Comparison of ENCODE assay signal across 9 cellular contexts in genomic region chr16:712740-713250, GRCh38. TPM values are rescaled to one million over a fixed set of nuclear protein-coding genes. Genes with fewer than 3 reads are reported as not detected.
A peak's percentile ranks its signal among the peaks of the same experiment; 100 is the strongest.
DNase-seq lines count a peak whose midpoint lies in the region; ATAC-seq, FAIRE-seq and TF ChIP-seq lines count a peak whose summit lies in the region.
"Not testable (repeated sequence)": the region's sequence is repeated elsewhere in the genome, so short reads cannot be mapped to it uniquely, and the experiment has no call there.
"Had no signal": no experiment of that assay in that cellular context is flagged by ENCODE, and none has a peak within 500 bp of the region (broad histone marks: within the 10 kb centered on the region; RNA-seq: fewer than 3 reads in every experiment).

No MANE protein-coding gene starts in this region.

- not testable (repeated sequence) for ATAC-seq in CD4-positive, CD25-positive, alpha-beta regulatory T cell (ENCODE audit: low read depth in 2 of 2); activated T-cell treated with anti-CD3 and anti-CD28 coated beads, Interleukin-2, amount 50 U/mL, for 4 hours
- ATAC-seq in HepG2 = peak; percentile 14

- H3K36me3 Mint-ChIP-seq in CD4-positive, CD25-positive, alpha-beta regulatory T cell; activated T-cell treated with anti-CD3 and anti-CD28 coated beads, Interleukin-2, amount 50 U/mL, for 4 hours (ENCODE audit: insufficient read depth); endodermal cell (ENCODE audit: low read depth): not testable (repeated sequence)

- 0 out of 4 replicates have a peak, but pooled peaks of 1 of the 2 experiments have one; percentile 21 for TF ChIP-seq EP300 in HepG2 (IDR thresholded peaks at IDR 0.05; ENCODE audit: low read depth in 2 of 2, low read length in 2 of 2)
- TF ChIP-seq EP300 in HepG2 (CRISPR knock-in tag; IDR thresholded peaks at IDR 0.05; ENCODE audit: borderline replicate concordance) = peak; percentile 31; the same call in 1 of the 2 replicates

- H3K4me1 ChIP-seq in CD4-positive, CD25-positive, alpha-beta regulatory T cell (ENCODE audit: control insufficient read depth, insufficient read depth, low read length, poor library complexity, severe bottlenecking) = peaks cover 18% of the 10 kb centered on the region
- not testable (repeated sequence) for H3K4me1 ChIP-seq in endodermal cell (ENCODE audit: control insufficient read depth, insufficient read depth, low read length)
- H3K4me1 ChIP-seq in HepG2 (ENCODE audit: insufficient read depth, low read length) = peaks cover 35% of the 10 kb centered on the region

- peak in 1 of 3 donors; percentile 61 for DNase-seq in CD4-positive, CD25-positive, alpha-beta regulatory T cell
- DNase-seq in GOT3 (lab: John Stamatoyannopoulos, UW) (peak; percentile 68), NCI-H1417 (lab: John Stamatoyannopoulos, UW) (peak; percentile 11 to 53 (median 50)), SK-MEL-5 (ENCODE audit: low read depth, low spot score) (peak; percentile 96), endodermal cell (peak; percentile 91), HepG2 (ENCODE audit: low spot score) (peak; percentile 93)
- peak; percentile 36 for DNase-seq in activated T-cell treated with anti-CD3 and anti-CD28 coated beads, Interleukin-2, amount 50 U/mL, for 4 hours
- peak; percentile 45 to 57 (median 45) for DNase-seq in stimulated activated CD4-positive, alpha-beta T cell treated with anti-CD3 and anti-CD28 coated beads, TNF-alpha, amount 100 ng/mL, for 48 hours (ENCODE audit: low read depth in 3 of 3)

- in situ Hi-C loops in SK-MEL-5 (cut with HindIII; ENCODE audit: low pct_unique_long_range_greater_than_20kb, low sequenced_read_pairs) = not testable (repeated sequence)
- in situ Hi-C loops in HepG2 (cut with HindIII; ENCODE audit: extremely low pct_ligation_motif_present, low pct_unique_long_range_greater_than_20kb) = loop anchor here (5.0 kb wide), 1 partner anchor 75 kb away; the partner anchor contains the start of genes CHTF18 and RPUSD1

- not testable (repeated sequence) for BruUV-seq in HepG2 (replicated peaks; lab: Mats Ljungman, UMichigan)

- TF ChIP-seq CTCF in endodermal cell (conservative IDR thresholded peaks at IDR 0.05) = peak; percentile 76
- TF ChIP-seq CTCF in HepG2 (CRISPR knock-in tag; IDR thresholded peaks at IDR 0.05) = peak; percentile 81

- H3K27ac Mint-ChIP-seq in CD4-positive, CD25-positive, alpha-beta regulatory T cell = peak overlapping the region in 1 of 3 donors; percentile 32
- peak overlapping the region; percentile 75 for H3K27ac Mint-ChIP-seq in endodermal cell

- not testable (repeated sequence) for H4K20me1 ChIP-seq in HepG2 (ENCODE audit: insufficient read depth, low read length)

- H2AFZ ChIP-seq in HepG2 (ENCODE audit: low read length) = not testable (repeated sequence)

- not testable (repeated sequence) for H3K9ac ChIP-seq in endodermal cell (ENCODE audit: extremely low read depth, low read length, poor library complexity, severe bottlenecking); HepG2 (ENCODE audit: insufficient read depth, low read depth, low read length)

- H3K4me2 ChIP-seq in HepG2 (ENCODE audit: low read depth, low read length) = not testable (repeated sequence)

- H3K27me3 Mint-ChIP-seq in CD4-positive, CD25-positive, alpha-beta regulatory T cell = peaks cover 32% of the 10 kb centered on the region
- H3K27me3 Mint-ChIP-seq in activated T-cell treated with anti-CD3 and anti-CD28 coated beads, Interleukin-2, amount 50 U/mL, for 4 hours (ENCODE audit: low read depth) = peaks cover 38% of the 10 kb centered on the region
- H3K27me3 Mint-ChIP-seq in endodermal cell (ENCODE audit: insufficient read depth) = peaks cover 58% of the 10 kb centered on the region

- intact Hi-C loops in HepG2 (cut with micrococcal nuclease; ENCODE audit: unreplicated experiment) = not testable (repeated sequence)

- not testable (repeated sequence) for H3K27me3 ChIP-seq in CD4-positive, CD25-positive, alpha-beta regulatory T cell (ENCODE audit: control insufficient read depth, insufficient read depth, low read length)
- peaks cover 62% of the 10 kb centered on the region for H3K27me3 ChIP-seq in endodermal cell (ENCODE audit: control insufficient read depth, insufficient read depth, low read length, poor library complexity, severe bottlenecking)
- H3K27me3 ChIP-seq in HepG2 (ENCODE audit: control insufficient read depth in 1 of 2, insufficient read depth in 2 of 2, low read length in 2 of 2) = peaks cover 3 to 36% of the 10 kb centered on the region in 2 experiments; a peak in 4 of 5 replicates

- TF ChIP-seq POLR2A in HepG2 (IDR thresholded peaks at IDR 0.05; ENCODE audit: insufficient read depth in 1 of 2, low read depth in 2 of 2, low read length in 2 of 2) = not testable (repeated sequence)

- CTCF ChIA-PET in HepG2 (lab: Yijun Ruan, JAX; ENCODE audit: low intra/inter-chr PET ratio, low total read pairs) = interaction anchor here (1.1 to 2.3 kb wide), 3 partner anchors 21 to 73 kb away, joined by 3 to 19 read pairs (median 13); partner anchors contain the start of gene CIAO3

- H3K9me3 ChIP-seq in CD4-positive, CD25-positive, alpha-beta regulatory T cell (ENCODE audit: control insufficient read depth in 2 of 2, low read length in 2 of 2); endodermal cell (ENCODE audit: control insufficient read depth, low read length); HepG2 (ENCODE audit: low read length): not testable (repeated sequence)

- POLR2A ChIA-PET in HepG2 (lab: Yijun Ruan, JAX) = interaction anchor here (0.6 to 1.4 kb wide), 8 partner anchors 8 to 75 kb away, joined by 3 to 9 read pairs (median 4); partner anchors contain the start of genes ANTKMT, CHTF18, CIAO3 and HAGHL

- WGBS in endodermal cell (ENCODE audit: insufficient coverage in 1 of 2, insufficient read length in 1 of 2), 2 experiments = 24 to 57% methylated on average over 5 to 13 of the region's 13 CpGs
- 22% methylated on average over 13 of the region's 13 CpGs for WGBS in HepG2 (ENCODE audit: low lambda C conversion rate)

- not testable (repeated sequence) for H3K9me3 Mint-ChIP-seq in CD4-positive, CD25-positive, alpha-beta regulatory T cell; activated T-cell treated with anti-CD3 and anti-CD28 coated beads, Interleukin-2, amount 50 U/mL, for 4 hours; endodermal cell

- H3K4me1 Mint-ChIP-seq in CD4-positive, CD25-positive, alpha-beta regulatory T cell = peaks cover 0 to 14% (median 2%) of the 10 kb centered on the region in 4 donors
- not testable (repeated sequence) for H3K4me1 Mint-ChIP-seq in activated T-cell treated with anti-CD3 and anti-CD28 coated beads, Interleukin-2, amount 50 U/mL, for 4 hours (ENCODE audit: low read depth); endodermal cell

- peak; percentile 83 for FAIRE-seq in HepG2 (lab: Jason Lieb, UNC)

- not testable (repeated sequence) for H3K36me3 ChIP-seq in CD4-positive, CD25-positive, alpha-beta regulatory T cell (ENCODE audit: control insufficient read depth, insufficient read depth, low read length); endodermal cell (ENCODE audit: control insufficient read depth, insufficient read depth, low read length); HepG2 (replicated peaks in 1 of 2; ENCODE audit: control insufficient read depth in 1 of 2, insufficient read depth in 2 of 2, low read length in 2 of 2)

- H3K27ac ChIP-seq in CD4-positive, CD25-positive, alpha-beta regulatory T cell (ENCODE audit: insufficient read depth, low read length, poor library complexity, severe bottlenecking); endodermal cell (ENCODE audit: low read depth, low read length); HepG2 (ENCODE audit: extremely low read length, insufficient read depth, low read length): not testable (repeated sequence)

- H3K4me3 Mint-ChIP-seq in CD4-positive, CD25-positive, alpha-beta regulatory T cell = peak overlapping the region in 3 of 4 donors; percentile 36 to 47 (median 45)
- not testable (repeated sequence) for H3K4me3 Mint-ChIP-seq in activated T-cell treated with anti-CD3 and anti-CD28 coated beads, Interleukin-2, amount 50 U/mL, for 4 hours; endodermal cell

- peak; percentile 61; the same call in 1 of the 2 replicates for TF ChIP-seq RAD21 in HepG2 (CRISPR knock-in tag; IDR thresholded peaks at IDR 0.05)

- not testable (repeated sequence) for H3K79me2 ChIP-seq in HepG2 (ENCODE audit: insufficient read depth, low read length)

- H3K4me3 ChIP-seq in CD4-positive, CD25-positive, alpha-beta regulatory T cell (ENCODE audit: low read depth, low read length); endodermal cell (ENCODE audit: low read length); HepG2 (replicated peaks in 1 of 3; ENCODE audit: insufficient read depth in 1 of 3, low read depth in 2 of 3, low read length in 3 of 3): not testable (repeated sequence)

RNA-seq across cellular contexts. Expression of gene METRN, which starts 2.1 kb away (rescaled TPM):
- 4.6 TPM for total RNA-seq in CD4-positive, CD25-positive, alpha-beta regulatory T cell
- 10 to 100 TPM; 14.3 to 24.1 (median 17.7) TPM for polyA plus RNA-seq in CD4-positive, CD25-positive, alpha-beta regulatory T cell
- total RNA-seq in SK-MEL-5 (2014; rRNA removed; shearing (Covaris generic)) = 133 and 138 TPM in 2 replicates
- polyA plus RNA-seq in SK-MEL-5 (2015; cell fraction: cytosol; rRNA removed) = 158 and 167 TPM in 2 replicates
- polyA plus RNA-seq in SK-MEL-5 (2015; cell fraction: nucleus; rRNA removed) = 47.4 and 95.7 TPM in 2 replicates
- 10 to 100 TPM; 23.8 to 34.7 (median 28.2) TPM for total RNA-seq in activated T-cell treated with anti-CD3 and anti-CD28 coated beads, Interleukin-2, amount 50 U/mL, for 4 hours
- total RNA-seq in endodermal cell (10 to 100 TPM; 33.4 to 38.5 TPM), HepG2 (2016; rRNA removed; fragmentation: Illumina TruSeq; extraction: Trizol) (27.3 and 46.1 TPM in 2 replicates)
- 90.9 TPM for polyA plus RNA-seq in endodermal cell (2013, experiment 1 of 2)
- 95.7 TPM for polyA plus RNA-seq in endodermal cell (2013, experiment 2 of 2)
- total RNA-seq in HepG2 (2016; cell fraction: cytosol; rRNA removed; fragmentation: Illumina TruSeq; extraction: Trizol; ENCODE audit: low read depth) = 309 and 313 TPM in 2 replicates
- 32.7 and 50.4 TPM in 2 replicates for total RNA-seq in HepG2 (2016; cell fraction: insoluble cytoplasmic fraction; rRNA removed; fragmentation: Illumina TruSeq; extraction: Trizol)
- total RNA-seq in HepG2 (2016; cell fraction: membrane; rRNA removed; fragmentation: Illumina TruSeq; extraction: Trizol) = 215 and 243 TPM in 2 replicates
- total RNA-seq in HepG2 (2016; cell fraction: nucleus; rRNA removed; fragmentation: Illumina TruSeq; extraction: Trizol) = 17.9 and 18.8 TPM in 2 replicates
- polyA plus RNA-seq in HepG2 (2011; rRNA removed) = 25.5 and 34.0 TPM in 2 replicates
- polyA plus RNA-seq in HepG2 (2011; cell fraction: cytosol; rRNA removed) = 9.2 and 47.6 TPM in 2 replicates
- 25.3 and 25.6 TPM in 2 replicates for polyA plus RNA-seq in HepG2 (2011; cell fraction: nucleus; rRNA removed)
- 6.0 and 9.7 TPM in 2 replicates for polyA plus RNA-seq in HepG2 (2012)
- 285 and 311 TPM in 2 replicates for polyA plus RNA-seq in HepG2 (2016; cell fraction: cytosol; fragmentation: Illumina TruSeq; extraction: Trizol; ENCODE audit: low read depth)
- 25.1 and 30.0 TPM in 2 replicates for polyA plus RNA-seq in HepG2 (2016; cell fraction: insoluble cytoplasmic fraction; fragmentation: Illumina TruSeq; extraction: Trizol; ENCODE audit: low read depth)
- polyA plus RNA-seq in HepG2 (2016; cell fraction: membrane; fragmentation: Illumina TruSeq; extraction: Trizol; ENCODE audit: low read depth) = 167 and 188 TPM in 2 replicates
- 32.0 and 38.6 TPM in 2 replicates for polyA plus RNA-seq in HepG2 (2016; cell fraction: nucleus; fragmentation: Illumina TruSeq; extraction: Trizol; ENCODE audit: insufficient read depth, low read depth)
- 4.1 and 35.6 TPM in 2 replicates for polyA minus RNA-seq in HepG2 (2011; rRNA and poly(A)+ RNA removed; ENCODE audit: low replicate concordance)
- 14.3 and 15.0 TPM in 2 replicates for polyA minus RNA-seq in HepG2 (2011; cell fraction: cytosol; rRNA and poly(A)+ RNA removed)
- polyA minus RNA-seq in HepG2 (2011; cell fraction: nucleus; rRNA and poly(A)+ RNA removed) = 4.4 and 4.6 TPM in 2 replicates

RNA-seq across cellular contexts. Expression of gene FBXL16, which starts 7.2 kb away (rescaled TPM):
- 18.6 TPM for total RNA-seq in CD4-positive, CD25-positive, alpha-beta regulatory T cell
- 10 to 100 TPM in 1 of 4 donors, 1 to 10 TPM in 3; 8.5 to 10.5 (median 9.3) TPM for polyA plus RNA-seq in CD4-positive, CD25-positive, alpha-beta regulatory T cell
- total RNA-seq in SK-MEL-5 (2014; rRNA removed; shearing (Covaris generic)) = 6.6 and 7.3 TPM in 2 replicates
- polyA plus RNA-seq in SK-MEL-5 (2015; cell fraction: cytosol; rRNA removed) = 32.7 and 39.6 TPM in 2 replicates
- 13.0 and 25.6 TPM in 2 replicates for polyA plus RNA-seq in SK-MEL-5 (2015; cell fraction: nucleus; rRNA removed)
- total RNA-seq in activated T-cell treated with anti-CD3 and anti-CD28 coated beads, Interleukin-2, amount 50 U/mL, for 4 hours = 1 to 10 TPM; 2.0 to 6.0 (median 4.8) TPM
- 1 to 10 TPM in 1 of 2 donors, under 1 TPM in 1; 0.38 to 2.2 TPM for total RNA-seq in endodermal cell
- polyA plus RNA-seq in endodermal cell (2013, experiment 1 of 2) = 4.7 TPM
- 3.9 TPM for polyA plus RNA-seq in endodermal cell (2013, experiment 2 of 2)
- total RNA-seq in HepG2 (2016; rRNA removed; fragmentation: Illumina TruSeq; extraction: Trizol) = 0.20 and 0.22 TPM in 2 replicates
- total RNA-seq in HepG2 (2016; cell fraction: cytosol; rRNA removed; fragmentation: Illumina TruSeq; extraction: Trizol; ENCODE audit: low read depth) = 0.10 TPM in 1 of 2 replicates, not detected in the other
- total RNA-seq in HepG2 (2016; cell fraction: insoluble cytoplasmic fraction; rRNA removed; fragmentation: Illumina TruSeq; extraction: Trizol) = 0.19 TPM in 1 of 2 replicates, not detected in the other
- 0.10 and 0.22 TPM in 2 replicates for total RNA-seq in HepG2 (2016; cell fraction: membrane; rRNA removed; fragmentation: Illumina TruSeq; extraction: Trizol)
- total RNA-seq in HepG2 (2016; cell fraction: nucleus; rRNA removed; fragmentation: Illumina TruSeq; extraction: Trizol) = 0.19 TPM in 1 of 2 replicates, not detected in the other
- polyA plus RNA-seq in HepG2 (2011; rRNA removed) = 2.0 and 2.2 TPM in 2 replicates
- 1.6 and 3.1 TPM in 2 replicates for polyA plus RNA-seq in HepG2 (2011; cell fraction: cytosol; rRNA removed)
- 4.4 and 5.3 TPM in 2 replicates for polyA plus RNA-seq in HepG2 (2011; cell fraction: nucleus; rRNA removed)
- 2.8 and 5.8 TPM in 2 replicates for polyA plus RNA-seq in HepG2 (2012)
- polyA plus RNA-seq in HepG2 (2016; cell fraction: cytosol; fragmentation: Illumina TruSeq; extraction: Trizol; ENCODE audit: low read depth) = 0.14 and 2.9 TPM in 2 replicates
- polyA plus RNA-seq in HepG2 (2016; cell fraction: insoluble cytoplasmic fraction; fragmentation: Illumina TruSeq; extraction: Trizol; ENCODE audit: low read depth) = 0.45 and 0.64 TPM in 2 replicates
- 0.38 and 0.42 TPM in 2 replicates for polyA plus RNA-seq in HepG2 (2016; cell fraction: membrane; fragmentation: Illumina TruSeq; extraction: Trizol; ENCODE audit: low read depth)
- polyA plus RNA-seq in HepG2 (2016; cell fraction: nucleus; fragmentation: Illumina TruSeq; extraction: Trizol; ENCODE audit: insufficient read depth, low read depth) = 0.35 and 0.36 TPM in 2 replicates
- polyA minus RNA-seq in HepG2 (2011; rRNA and poly(A)+ RNA removed; ENCODE audit: low replicate concordance) = 4.1 and 8.8 TPM in 2 replicates
- polyA minus RNA-seq in HepG2 (2011; cell fraction: cytosol; rRNA and poly(A)+ RNA removed) = 1.8 and 2.7 TPM in 2 replicates
- polyA minus RNA-seq in HepG2 (2011; cell fraction: nucleus; rRNA and poly(A)+ RNA removed) = 0.52 and 0.99 TPM in 2 replicates
- total RNA-seq: gastrocnemius medialis had no signal

RNA-seq across cellular contexts. Expression of gene ANTKMT, which starts 8.2 kb away (rescaled TPM):
- total RNA-seq in CD4-positive, CD25-positive, alpha-beta regulatory T cell = 13.6 TPM
- polyA plus RNA-seq in CD4-positive, CD25-positive, alpha-beta regulatory T cell = 10 to 100 TPM; 60.3 to 85.9 (median 64.4) TPM
- total RNA-seq in SK-MEL-5 (2014; rRNA removed; shearing (Covaris generic)) = 18.6 and 18.7 TPM in 2 replicates
- polyA plus RNA-seq in SK-MEL-5 (2015; cell fraction: cytosol; rRNA removed) = 29.8 and 38.1 TPM in 2 replicates
- 61.7 and 75.8 TPM in 2 replicates for polyA plus RNA-seq in SK-MEL-5 (2015; cell fraction: nucleus; rRNA removed)
- 10 to 100 TPM; 66.0 to 75.0 (median 67.8) TPM for total RNA-seq in activated T-cell treated with anti-CD3 and anti-CD28 coated beads, Interleukin-2, amount 50 U/mL, for 4 hours
- total RNA-seq in endodermal cell = 10 to 100 TPM; 36.9 to 40.6 TPM
- polyA plus RNA-seq in endodermal cell (2013, experiment 1 of 2) = 19.4 TPM
- polyA plus RNA-seq in endodermal cell (2013, experiment 2 of 2) = 22.1 TPM
- total RNA-seq in HepG2 (2016; rRNA removed; fragmentation: Illumina TruSeq; extraction: Trizol) = 17.8 and 47.8 TPM in 2 replicates
- total RNA-seq in HepG2 (2016; cell fraction: cytosol; rRNA removed; fragmentation: Illumina TruSeq; extraction: Trizol; ENCODE audit: low read depth) = 23.3 and 24.5 TPM in 2 replicates
- total RNA-seq in HepG2 (2016; cell fraction: insoluble cytoplasmic fraction; rRNA removed; fragmentation: Illumina TruSeq; extraction: Trizol) = 20.4 and 46.4 TPM in 2 replicates
- 26.6 and 30.6 TPM in 2 replicates for total RNA-seq in HepG2 (2016; cell fraction: membrane; rRNA removed; fragmentation: Illumina TruSeq; extraction: Trizol)
- 18.5 and 25.5 TPM in 2 replicates for total RNA-seq in HepG2 (2016; cell fraction: nucleus; rRNA removed; fragmentation: Illumina TruSeq; extraction: Trizol)
- polyA plus RNA-seq in HepG2 (2011; rRNA removed) = 7.5 and 11.8 TPM in 2 replicates
- polyA plus RNA-seq in HepG2 (2011; cell fraction: cytosol; rRNA removed) = 10.6 and 19.3 TPM in 2 replicates
- 47.2 and 48.7 TPM in 2 replicates for polyA plus RNA-seq in HepG2 (2011; cell fraction: nucleus; rRNA removed)
- polyA plus RNA-seq in HepG2 (2012) = 4.2 and 8.6 TPM in 2 replicates
- 14.5 and 19.6 TPM in 2 replicates for polyA plus RNA-seq in HepG2 (2016; cell fraction: cytosol; fragmentation: Illumina TruSeq; extraction: Trizol; ENCODE audit: low read depth)
- polyA plus RNA-seq in HepG2 (2016; cell fraction: insoluble cytoplasmic fraction; fragmentation: Illumina TruSeq; extraction: Trizol; ENCODE audit: low read depth) = 10.3 and 11.6 TPM in 2 replicates
- 16.4 and 20.3 TPM in 2 replicates for polyA plus RNA-seq in HepG2 (2016; cell fraction: membrane; fragmentation: Illumina TruSeq; extraction: Trizol; ENCODE audit: low read depth)
- 33.8 and 45.5 TPM in 2 replicates for polyA plus RNA-seq in HepG2 (2016; cell fraction: nucleus; fragmentation: Illumina TruSeq; extraction: Trizol; ENCODE audit: insufficient read depth, low read depth)
- polyA minus RNA-seq in HepG2 (2011; rRNA and poly(A)+ RNA removed; ENCODE audit: low replicate concordance) = 2.4 and 4.6 TPM in 2 replicates
- 5.2 and 9.3 TPM in 2 replicates for polyA minus RNA-seq in HepG2 (2011; cell fraction: cytosol; rRNA and poly(A)+ RNA removed)
- polyA minus RNA-seq in HepG2 (2011; cell fraction: nucleus; rRNA and poly(A)+ RNA removed) = 9.1 and 10.3 TPM in 2 replicates

RNA-seq across cellular contexts. Expression of gene CCDC78, which starts 13.4 kb away (rescaled TPM):
- total RNA-seq in CD4-positive, CD25-positive, alpha-beta regulatory T cell = 2.5 TPM
- under 1 TPM; 0.37 to 0.70 (median 0.43) TPM for polyA plus RNA-seq in CD4-positive, CD25-positive, alpha-beta regulatory T cell
- 17.7 and 18.1 TPM in 2 replicates for total RNA-seq in SK-MEL-5 (2014; rRNA removed; shearing (Covaris generic))
- polyA plus RNA-seq in SK-MEL-5 (2015; cell fraction: cytosol; rRNA removed) = 9.7 and 14.8 TPM in 2 replicates
- 592 and 812 TPM in 2 replicates for polyA plus RNA-seq in SK-MEL-5 (2015; cell fraction: nucleus; rRNA removed)
- total RNA-seq in activated T-cell treated with anti-CD3 and anti-CD28 coated beads, Interleukin-2, amount 50 U/mL, for 4 hours = 1 to 10 TPM; 5.4 to 9.1 (median 7.0) TPM
- total RNA-seq in endodermal cell (1 to 10 TPM; 6.5 to 8.1 TPM), HepG2 (2016; rRNA removed; fragmentation: Illumina TruSeq; extraction: Trizol) (0.53 TPM in 1 of 2 replicates, not detected in the other)
- polyA plus RNA-seq in endodermal cell (2013, experiment 1 of 2) = 3.7 TPM
- 3.1 TPM for polyA plus RNA-seq in endodermal cell (2013, experiment 2 of 2)
- 0.09 and 0.40 TPM in 2 replicates for total RNA-seq in HepG2 (2016; cell fraction: cytosol; rRNA removed; fragmentation: Illumina TruSeq; extraction: Trizol; ENCODE audit: low read depth)
- 0.48 TPM in 1 of 2 replicates, not detected in the other for total RNA-seq in HepG2 (2016; cell fraction: insoluble cytoplasmic fraction; rRNA removed; fragmentation: Illumina TruSeq; extraction: Trizol)
- total RNA-seq in HepG2 (2016; cell fraction: membrane; rRNA removed; fragmentation: Illumina TruSeq; extraction: Trizol) = 0.28 TPM in 2 replicates
- 0.34 and 1.4 TPM in 2 replicates for total RNA-seq in HepG2 (2016; cell fraction: nucleus; rRNA removed; fragmentation: Illumina TruSeq; extraction: Trizol)
- polyA plus RNA-seq in HepG2 (2011; rRNA removed) = 1.5 and 1.7 TPM in 2 replicates
- 0.26 and 0.44 TPM in 2 replicates for polyA plus RNA-seq in HepG2 (2011; cell fraction: cytosol; rRNA removed)
- polyA plus RNA-seq in HepG2 (2011; cell fraction: nucleus; rRNA removed) = 17.5 and 23.8 TPM in 2 replicates
- polyA plus RNA-seq in HepG2 (2012) = 1.0 and 2.1 TPM in 2 replicates
- polyA plus RNA-seq in HepG2 (2016; cell fraction: cytosol; fragmentation: Illumina TruSeq; extraction: Trizol; ENCODE audit: low read depth) = 0.11 and 0.18 TPM in 2 replicates
- polyA plus RNA-seq in HepG2 (2016; cell fraction: insoluble cytoplasmic fraction; fragmentation: Illumina TruSeq; extraction: Trizol; ENCODE audit: low read depth) = 0.24 and 0.57 TPM in 2 replicates
- polyA plus RNA-seq in HepG2 (2016; cell fraction: membrane; fragmentation: Illumina TruSeq; extraction: Trizol; ENCODE audit: low read depth) = not detected in 2 replicates
- 2.7 and 3.2 TPM in 2 replicates for polyA plus RNA-seq in HepG2 (2016; cell fraction: nucleus; fragmentation: Illumina TruSeq; extraction: Trizol; ENCODE audit: insufficient read depth, low read depth)
- polyA minus RNA-seq in HepG2 (2011; rRNA and poly(A)+ RNA removed; ENCODE audit: low replicate concordance) = 0.38 and 3.8 TPM in 2 replicates
- not detected in 2 replicates for polyA minus RNA-seq in HepG2 (2011; cell fraction: cytosol; rRNA and poly(A)+ RNA removed)
- 0.90 and 1.6 TPM in 2 replicates for polyA minus RNA-seq in HepG2 (2011; cell fraction: nucleus; rRNA and poly(A)+ RNA removed)
- total RNA-seq: gastrocnemius medialis had no signal

RNA-seq across cellular contexts. Expression of gene HAGHL, which starts 14.1 kb away (rescaled TPM):
- total RNA-seq in CD4-positive, CD25-positive, alpha-beta regulatory T cell = 15.6 TPM
- polyA plus RNA-seq in CD4-positive, CD25-positive, alpha-beta regulatory T cell = 1 to 10 TPM; 2.2 to 4.3 (median 3.2) TPM
- total RNA-seq in SK-MEL-5 (2014; rRNA removed; shearing (Covaris generic)) = 17.9 and 23.3 TPM in 2 replicates
- polyA plus RNA-seq in SK-MEL-5 (2015; cell fraction: cytosol; rRNA removed) = 19.3 and 22.1 TPM in 2 replicates
- polyA plus RNA-seq in SK-MEL-5 (2015; cell fraction: nucleus; rRNA removed) = 306 and 358 TPM in 2 replicates
- total RNA-seq in activated T-cell treated with anti-CD3 and anti-CD28 coated beads, Interleukin-2, amount 50 U/mL, for 4 hours = 10 to 100 TPM in 2 of 3 donors, 1 to 10 TPM in 1; 8.8 to 13.0 (median 12.4) TPM
- total RNA-seq in endodermal cell = 10 to 100 TPM in 1 of 2 donors, 1 to 10 TPM in 1; 8.9 to 11.4 TPM
- 7.5 TPM for polyA plus RNA-seq in endodermal cell (2013, experiment 1 of 2)
- polyA plus RNA-seq in endodermal cell (2013, experiment 2 of 2) = 6.2 TPM
- total RNA-seq in HepG2 (2016; rRNA removed; fragmentation: Illumina TruSeq; extraction: Trizol) = 3.4 and 4.7 TPM in 2 replicates
- 2.0 and 3.1 TPM in 2 replicates for total RNA-seq in HepG2 (2016; cell fraction: cytosol; rRNA removed; fragmentation: Illumina TruSeq; extraction: Trizol; ENCODE audit: low read depth)
- 3.0 and 4.0 TPM in 2 replicates for total RNA-seq in HepG2 (2016; cell fraction: insoluble cytoplasmic fraction; rRNA removed; fragmentation: Illumina TruSeq; extraction: Trizol)
- total RNA-seq in HepG2 (2016; cell fraction: membrane; rRNA removed; fragmentation: Illumina TruSeq; extraction: Trizol) = 2.4 and 3.1 TPM in 2 replicates
- total RNA-seq in HepG2 (2016; cell fraction: nucleus; rRNA removed; fragmentation: Illumina TruSeq; extraction: Trizol) = 2.0 and 3.3 TPM in 2 replicates
- polyA plus RNA-seq in HepG2 (2011; rRNA removed) = 8.4 and 12.7 TPM in 2 replicates
- 5.6 and 13.2 TPM in 2 replicates for polyA plus RNA-seq in HepG2 (2011; cell fraction: cytosol; rRNA removed)
- polyA plus RNA-seq in HepG2 (2011; cell fraction: nucleus; rRNA removed) = 160 and 166 TPM in 2 replicates
- 2.9 and 5.9 TPM in 2 replicates for polyA plus RNA-seq in HepG2 (2012)
- 1.6 and 3.1 TPM in 2 replicates for polyA plus RNA-seq in HepG2 (2016; cell fraction: cytosol; fragmentation: Illumina TruSeq; extraction: Trizol; ENCODE audit: low read depth)
- polyA plus RNA-seq in HepG2 (2016; cell fraction: insoluble cytoplasmic fraction; fragmentation: Illumina TruSeq; extraction: Trizol; ENCODE audit: low read depth) = 3.2 and 3.5 TPM in 2 replicates
- 1.8 and 2.5 TPM in 2 replicates for polyA plus RNA-seq in HepG2 (2016; cell fraction: membrane; fragmentation: Illumina TruSeq; extraction: Trizol; ENCODE audit: low read depth)
- polyA plus RNA-seq in HepG2 (2016; cell fraction: nucleus; fragmentation: Illumina TruSeq; extraction: Trizol; ENCODE audit: insufficient read depth, low read depth) = 9.9 and 13.3 TPM in 2 replicates
- polyA minus RNA-seq in HepG2 (2011; rRNA and poly(A)+ RNA removed; ENCODE audit: low replicate concordance) = 6.6 and 10.5 TPM in 2 replicates
- 3.3 and 4.7 TPM in 2 replicates for polyA minus RNA-seq in HepG2 (2011; cell fraction: cytosol; rRNA and poly(A)+ RNA removed)
- polyA minus RNA-seq in HepG2 (2011; cell fraction: nucleus; rRNA and poly(A)+ RNA removed) = 3.4 and 7.1 TPM in 2 replicates
